8 cellular contexts compared by ENCODE assay signal in the genomic region with DNA sequence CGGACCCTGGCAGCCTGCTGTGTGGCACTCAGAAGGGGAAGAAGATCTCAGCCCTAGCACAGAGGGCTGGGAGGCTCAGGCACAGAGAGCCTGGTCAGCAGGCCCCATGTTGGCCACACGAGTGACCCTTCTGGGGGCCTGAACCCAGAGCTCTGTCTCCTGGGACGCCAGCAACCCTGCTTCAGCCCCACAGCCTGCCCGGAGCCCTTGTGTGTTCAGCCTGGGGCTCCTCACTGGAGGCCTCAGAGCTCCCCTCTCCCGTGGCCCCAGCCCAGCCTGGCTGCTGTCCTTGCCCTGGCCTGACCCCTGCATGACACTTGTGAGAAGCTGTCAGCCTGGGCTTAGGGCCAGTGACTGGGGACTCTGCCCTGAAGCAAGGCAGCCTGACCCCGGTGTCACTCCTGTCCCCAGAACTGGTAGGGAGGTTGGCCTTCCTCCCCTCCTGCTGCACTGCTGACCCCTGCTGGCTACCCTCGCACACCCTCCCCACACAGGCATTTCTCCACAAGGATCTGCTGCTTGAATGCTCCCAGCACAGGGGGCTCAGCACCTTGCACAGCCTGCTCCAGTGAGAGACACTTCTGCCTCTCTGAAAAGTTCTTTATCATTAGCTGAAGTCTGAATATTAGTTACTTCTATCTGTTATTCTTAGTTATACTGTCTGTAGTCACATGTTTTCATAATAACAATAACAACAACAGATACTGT.
A peak's percentile ranks its signal among the peaks of the same experiment; 100 is the strongest.
DNase-seq lines count a peak whose midpoint lies in the region; ATAC-seq and TF ChIP-seq lines count a peak whose summit lies in the region.

No MANE protein-coding gene starts in this region.

- no peak for ATAC-seq in GM19463 (IDR thresholded peaks at IDR 0.05; ENCODE audit: unreplicated experiment)
- ATAC-seq in HG03108 (IDR thresholded peaks at IDR 0.05; ENCODE audit: unreplicated experiment): no peak

- in situ Hi-C loops in GM13977 (cut with MboI; ENCODE audit: low pct_unique_long_range_greater_than_20kb, low sequenced_read_pairs, unreplicated experiment): no loop called here

- DNase-seq in AG09319 (ENCODE audit: extremely low read depth, low read depth): no peak
- peak; percentile 66 for DNase-seq in GM13977 (ENCODE audit: low spot score)
- DNase-seq in NCI-H82 (lab: John Stamatoyannopoulos, UW): peak; percentile 85
- peak; percentile 43 for DNase-seq in activated T-cell treated with anti-CD3 and anti-CD28 coated beads, Interleukin-2, amount 50 U/mL, for 1 hour
- DNase-seq in glomerular visceral epithelial cell (ENCODE audit: extremely low spot score): peak; percentile 53
- peak; percentile 69 for DNase-seq in pons (ENCODE audit: low spot score)

- TF ChIP-seq CTCF in AG09319 (IDR thresholded peaks at IDR 0.05; ENCODE audit: low read depth, low read length) (peak; percentile 60), GM13977 (IDR thresholded peaks at IDR 0.05; ENCODE audit: extremely low read depth, insufficient read depth, missing control alignments) (peak; percentile 78)
